Comparison of ENCODE assay signal across 9 cellular contexts in the genomic region with DNA sequence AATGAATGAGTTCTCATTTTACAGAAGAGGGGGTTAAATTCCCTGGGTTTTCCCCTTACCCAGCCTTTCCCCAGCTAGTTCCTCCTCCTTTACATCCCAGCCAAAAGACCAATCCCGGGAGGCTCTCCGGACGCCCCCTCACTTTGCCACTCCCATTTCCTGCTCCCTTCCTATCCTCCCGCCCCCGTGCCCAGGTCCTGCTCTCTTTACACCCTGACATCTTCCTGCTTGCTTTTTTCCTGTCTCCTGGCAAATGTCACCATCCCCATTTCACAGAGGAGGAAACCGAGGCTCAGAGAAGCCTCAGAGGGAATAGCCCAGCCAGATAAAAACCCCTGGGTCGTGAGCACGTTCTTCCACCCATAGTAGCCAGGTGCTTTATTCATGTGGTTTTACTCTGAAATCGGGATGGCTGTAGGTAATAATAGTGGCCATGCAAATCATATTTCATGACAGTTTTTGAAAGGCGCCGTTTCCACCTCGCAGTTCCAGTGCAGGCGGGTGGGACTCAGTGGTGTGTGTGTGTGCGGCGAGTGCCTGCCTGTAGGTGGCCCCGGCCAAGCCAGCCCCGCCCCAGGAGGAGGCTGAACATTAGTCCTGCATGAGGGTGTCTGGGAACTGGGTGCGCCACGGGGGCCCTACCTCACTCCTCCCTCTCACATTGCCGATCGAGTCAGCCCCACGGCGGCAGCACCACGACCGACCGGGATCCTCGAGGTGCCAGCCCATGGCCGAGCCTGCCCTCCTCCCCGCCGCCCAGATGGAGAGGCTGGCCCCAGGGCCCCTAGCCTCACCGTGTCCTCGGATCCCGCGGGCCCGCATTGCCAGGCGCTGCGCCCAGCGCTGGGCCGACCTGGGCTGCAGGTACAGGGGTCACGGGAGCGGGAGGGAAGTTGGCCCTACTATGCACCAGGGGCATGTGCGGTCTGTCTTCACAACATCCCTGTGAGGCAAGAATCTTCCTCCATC. TPM values are rescaled to one million over a fixed set of nuclear protein-coding genes. Genes with fewer than 3 reads are reported as not detected.
A peak's percentile ranks its signal among the peaks of the same experiment; 100 is the strongest.
DNase-seq lines count a peak whose midpoint lies in the region; ATAC-seq, FAIRE-seq and TF ChIP-seq lines count a peak whose summit lies in the region.
"Had no signal": no experiment of that assay in that cellular context is flagged by ENCODE, and none has a peak within 500 bp of the region (broad histone marks: within the 10 kb centered on the region; RNA-seq: fewer than 3 reads in every experiment).

A gene (plus strand): TSS at position 594 of the 969 bp plus-strand sequence.

- H3K36me3 Mint-ChIP-seq in T-helper 17 cell (ENCODE audit: low read depth), result peaks cover 10% of the 10 kb centered on the region
- H3K36me3 Mint-ChIP-seq: brain had no signal

- no peak for TF ChIP-seq POLR2A in A549 (IDR thresholded peaks at IDR 0.05; ENCODE audit: low read length)

- ATAC-seq in A549 (peak in 1 of 2 experiments; percentile 14; a peak in 1 of 6 replicates), GM19395 (IDR thresholded peaks at IDR 0.05; ENCODE audit: unreplicated experiment) (peak; percentile 67), T-helper 17 cell (peak; percentile 64), HG02571 (IDR thresholded peaks at IDR 0.05; ENCODE audit: unreplicated experiment) (no peak), HG02981 (IDR thresholded peaks at IDR 0.05; ENCODE audit: unreplicated experiment) (no peak)

- H3K4me2 ChIP-seq in A549, result no peak within 1 kb of the TSS

- DNase-seq in A549 (ENCODE audit: low read depth in 1 of 2, low spot score in 1 of 2), result no peak
- no peak for DNase-seq in T-helper 17 cell
- peak; percentile 41 for DNase-seq in cardiac septum (ENCODE audit: low spot score)
- DNase-seq in stimulated activated CD4-positive, alpha-beta T cell treated with anti-CD3 and anti-CD28 coated beads, Interleukin-1b, Interleukin-23, amount 100 ng/mL, for 48 hours, result peak; percentile 31
- no peak for DNase-seq in COR-L47 (lab: John Stamatoyannopoulos, UW)

- peak within 1 kb of the TSS; percentile 34 to 65; a peak in 4 of 6 replicates for H3K27ac ChIP-seq in A549

- no peak within 1 kb of the TSS for H3K4me3 ChIP-seq in A549

- peak within 1 kb of the TSS; percentile 14 for H3K27ac Mint-ChIP-seq in T-helper 17 cell
- H3K27ac Mint-ChIP-seq: brain had no signal

- POLR2A ChIA-PET in A549 (lab: Yijun Ruan, JAX), result no interaction called here

- peaks cover 8% of the 10 kb centered on the region for H3K4me1 Mint-ChIP-seq in T-helper 17 cell

- H3K27me3 Mint-ChIP-seq in T-helper 17 cell, result peaks cover 50% of the 10 kb centered on the region

- intact Hi-C loops in cardiac septum (cut with DNase I), result no loop called here

- TF ChIP-seq CTCF in A549 (IDR thresholded peaks at IDR 0.05), result no peak

- H3K9me3 ChIP-seq in A549 (no peaks in the 10 kb centered on the region), T-helper 17 cell (ENCODE audit: control insufficient read depth, low read length, poor library complexity, severe bottlenecking) (no peaks in the 10 kb centered on the region)

- FAIRE-seq in A549 (lab: Jason Lieb, UNC), result no peak

- no peak for TF ChIP-seq EP300 in A549 (IDR thresholded peaks at IDR 0.05)

- peaks cover 35% of the 10 kb centered on the region for H3K4me1 ChIP-seq in A549

- TF ChIP-seq RAD21 in A549 (conservative IDR thresholded peaks at IDR 0.05 in 1 of 2, IDR thresholded peaks at IDR 0.05 in 1 of 2), result no peak

- CTCF ChIA-PET in A549 (lab: Yijun Ruan, JAX), result no interaction called here

- 77% methylated on average over 24 of the region's 42 CpGs for WGBS in A549 (ENCODE audit: missing lambda C conversion rate)

- no peak within 1 kb of the TSS for H3K4me3 Mint-ChIP-seq in T-helper 17 cell

TF ChIP-seq in A549, 52 proteins besides CTCF, POLR2A, EP300 and RAD21:
- TF ChIP-seq HDAC2 (IDR thresholded peaks at IDR 0.05), result no peak
- TF ChIP-seq ZFP36 (IDR thresholded peaks at IDR 0.05; ENCODE audit: borderline replicate concordance, partially characterized antibody), result no peak
- no peak for TF ChIP-seq EHMT2 (IDR thresholded peaks at IDR 0.05; ENCODE audit: low read depth)

RNA-seq across cellular contexts. Expression of the gene that starts here (rescaled TPM):
- polyA plus RNA-seq in A549 (2011; rRNA removed) (not detected in 2 replicates), A549 (2017; fragmentation: RNase III; extraction: RNeasy Plus Mini Kit Qiagen cat#74134 plus additional on column Dnase treatment) (not detected in 3 replicates)
- polyA plus RNA-seq in A549 (2012; cell fraction: cytosol; rRNA removed), result not detected in 2 replicates
- polyA plus RNA-seq in A549 (2012; cell fraction: nucleus; rRNA removed), result 0.02 TPM in 1 of 2 replicates, not detected in the other
- not detected in 2 replicates for polyA minus RNA-seq in A549 (2011; rRNA and poly(A)+ RNA removed)
- total RNA-seq in T-helper 17 cell (not detected), cardiac septum (not detected)

Comparison
In these comparisons a context has a peak if more than half of its experiments do, and no peak if none do; other contexts are left out.
1. Peak in ATAC-seq in T-helper 17 cell; RNA of the gene not detected or under 1 TPM.
2. Peak in DNase-seq in cardiac septum; RNA of the gene not detected or under 1 TPM.